Comparison of ENCODE assay signal across 21 cellular contexts in genomic region chr1:24097663-24098062, GRCh38. TPM values are rescaled to one million over a fixed set of nuclear protein-coding genes. Genes with fewer than 3 reads are reported as not detected.
A peak's percentile ranks its signal among the peaks of the same experiment; 100 is the strongest.
DNase-seq lines count a peak whose midpoint lies in the region; ATAC-seq, FAIRE-seq and TF ChIP-seq lines count a peak whose summit lies in the region.
"Had no signal": no experiment of that assay in that cellular context is flagged by ENCODE, and none has a peak within 500 bp of the region (broad histone marks: within the 10 kb centered on the region; RNA-seq: fewer than 3 reads in every experiment).

No MANE protein-coding gene starts in this region.

- H4K5ac ChIP-seq in mesendoderm (ENCODE audit: low read length) = no peak overlapping the region

- TF ChIP-seq CTCF in HEK293 (tag by site-specific recombination; IDR thresholded peaks at IDR 0.05) = no peak
- no peak for TF ChIP-seq CTCF in K562 (IDR thresholded peaks at IDR 0.05 in 2 of 3, conservative IDR thresholded peaks at IDR 0.05 in 1 of 3; ENCODE audit: insufficient read depth in 2 of 3, low read depth in 1 of 3, low read length in 3 of 3)
- no peak for TF ChIP-seq CTCF in kidney (IDR thresholded peaks at IDR 0.05; ENCODE audit: borderline replicate concordance, extremely low read depth, insufficient read depth)
- no peak for TF ChIP-seq CTCF in psoas muscle (IDR thresholded peaks at IDR 0.05)
- TF ChIP-seq CTCF in A673 (conservative IDR thresholded peaks at IDR 0.05; ENCODE audit: low read depth, low read length) = no peak

- TF ChIP-seq RAD21 in K562 (CRISPR knock-in tag; conservative IDR thresholded peaks at IDR 0.05 in 1 of 2, IDR thresholded peaks at IDR 0.05 in 1 of 2) = no peak

- CTCF ChIA-PET in HEK293 (lab: Yijun Ruan, JAX) = no interaction called here
- CTCF ChIA-PET in K562 (lab: Yijun Ruan, JAX; ENCODE audit: low intra/inter-chr PET ratio) = no interaction called here
- CTCF ChIA-PET in A673 (lab: Charles Lee) = interaction anchor here (0.6 kb wide), 1 partner anchor 228 kb away, joined by 4 read pairs; no protein-coding TSS in a partner anchor

- no peak overlapping the region for H4K8ac ChIP-seq in mesendoderm (ENCODE audit: low read depth, low read length)

- TF ChIP-seq EP300 in K562 (IDR thresholded peaks at IDR 0.05; ENCODE audit: low read length) = no peak

- H3K79me2 ChIP-seq in K562 (ENCODE audit: control insufficient read depth, insufficient read depth, low read length) (no peaks in the 10 kb centered on the region), mesendoderm (ENCODE audit: control insufficient read depth, insufficient read depth, low read length) (no peaks in the 10 kb centered on the region)

- no peak overlapping the region for H2AFZ ChIP-seq in K562 (ENCODE audit: low read depth, low read length)
- H2AFZ ChIP-seq: GM23338 had no signal

- no peak for FAIRE-seq in K562 (lab: Jason Lieb, UNC)
- FAIRE-seq in kidney (lab: Jason Lieb, UNC) = no peak
- FAIRE-seq: A204.1, D721Med, GM12892, HepG2, HTR-8/SVneo had no signal

- peaks cover 16% of the 10 kb centered on the region for H4K20me1 ChIP-seq in K562 (replicated peaks; ENCODE audit: control insufficient read depth, insufficient read depth, low read length)

- no peak for TF ChIP-seq POLR2A in K562 (conservative IDR thresholded peaks at IDR 0.05)

- H3K9me1 ChIP-seq in K562 (ENCODE audit: control insufficient read depth, insufficient read depth, low read length) = peaks cover 5% of the 10 kb centered on the region

- H3K9ac ChIP-seq in K562 (ENCODE audit: insufficient read depth in 1 of 2, low read depth in 2 of 2, low read length in 2 of 2) (no peak overlapping the region), kidney (ENCODE audit: low read length in 2 of 2) (no peak overlapping the region), mesendoderm (ENCODE audit: low read length) (no peak overlapping the region)

- H3K9me3 ChIP-seq in HEK293 (ENCODE audit: control insufficient read depth, insufficient read depth, low read depth, low read length) (no peaks in the 10 kb centered on the region), K562 (replicated peaks; ENCODE audit: control insufficient read depth, insufficient read depth, low read depth, low read length) (no peaks in the 10 kb centered on the region), kidney (ENCODE audit: control insufficient read depth in 1 of 2, low read length in 2 of 2) (no peaks in the 10 kb centered on the region), psoas muscle (no peaks in the 10 kb centered on the region), A673 (ENCODE audit: low read depth, low read length, poor library complexity, severe bottlenecking) (no peaks in the 10 kb centered on the region)

- H3K36me3 ChIP-seq in HEK293 (ENCODE audit: control insufficient read depth in 2 of 2, insufficient read depth in 1 of 2, low read length in 2 of 2) (no peaks in the 10 kb centered on the region), K562 (ENCODE audit: control insufficient read depth, insufficient read depth, low read length) (no peaks in the 10 kb centered on the region), kidney (ENCODE audit: control insufficient read depth in 1 of 2, insufficient read depth in 2 of 2, low read length in 2 of 2) (peaks cover 0 to 1% of the 10 kb centered on the region in 2 donors), psoas muscle (ENCODE audit: insufficient read depth in 1 of 2, low read depth in 1 of 2) (peaks cover 0 to 17% of the 10 kb centered on the region in 2 donors), mesendoderm (ENCODE audit: control insufficient read depth, insufficient read depth, low read length) (no peaks in the 10 kb centered on the region), A673 (ENCODE audit: insufficient read depth, low read length, poor library complexity, severe bottlenecking) (no peaks in the 10 kb centered on the region)

- no peak overlapping the region for H2AK5ac ChIP-seq in mesendoderm (ENCODE audit: low read length)

- in situ Hi-C loops in K562 (cut with MboI) = no loop called here

- ATAC-seq in K562 (no peak), psoas muscle (no peak)
- ATAC-seq: CD8-positive, alpha-beta T cell; GM23338; HepG2 had no signal

- POLR2A ChIA-PET in HEK293 (lab: Yijun Ruan, JAX) (no interaction called here), K562 (lab: Yijun Ruan, JAX) (interaction anchor here (0.5 to 0.7 kb wide), 3 partner anchors 51 to 92 kb away, joined by 3 to 5 read pairs (median 4); no protein-coding TSS in a partner anchor), A673 (lab: Charles Lee; ENCODE audit: low non-redundant PET) (no interaction called here)

- no peak overlapping the region for H2BK5ac ChIP-seq in mesendoderm (ENCODE audit: low read length)

- H3K23ac ChIP-seq in mesendoderm (ENCODE audit: low read length) = no peak overlapping the region

- intact Hi-C loops in K562 (cut with micrococcal nuclease) = no loop called here
- intact Hi-C loops in kidney (cut with DNase I) = no loop called here
- intact Hi-C loops in psoas muscle (cut with DNase I) = no loop called here
- intact Hi-C loops in A673 (cut with micrococcal nuclease; ENCODE audit: unreplicated experiment) = no loop called here

- no peak overlapping the region for H3K4me3 ChIP-seq in HEK293 (ENCODE audit: low read depth, low read length)
- no peak overlapping the region for H3K4me3 ChIP-seq in K562
- no peak overlapping the region for H3K4me3 ChIP-seq in kidney (ENCODE audit: low read length in 2 of 2)
- no peak overlapping the region for H3K4me3 ChIP-seq in psoas muscle
- H3K4me3 ChIP-seq in mesendoderm (ENCODE audit: low read length) = no peak overlapping the region
- no peak overlapping the region for H3K4me3 ChIP-seq in A673 (ENCODE audit: low read depth, low read length, poor library complexity, severe bottlenecking)
- H3K4me3 ChIP-seq: GM23338 had no signal

- H3K27me3 ChIP-seq in K562 (ENCODE audit: control insufficient read depth in 2 of 2, insufficient read depth in 2 of 2, low read length in 2 of 2) (peaks cover 47 to 96% of the 10 kb centered on the region in 2 experiments), psoas muscle (ENCODE audit: insufficient read depth in 3 of 3, low read length in 2 of 3) (no peaks in the 10 kb centered on the region), mesendoderm (ENCODE audit: insufficient read depth, low read length, poor library complexity) (no peaks in the 10 kb centered on the region), A673 (replicated peaks; ENCODE audit: insufficient read depth, low read depth, low read length, poor library complexity) (no peaks in the 10 kb centered on the region)

- H3K27ac ChIP-seq in HEK293 (ENCODE audit: extremely low read depth, low read depth, low read length) (no peak overlapping the region), K562 (ENCODE audit: extremely low read depth, low read depth, low read length) (no peak overlapping the region), kidney (ENCODE audit: low read depth in 2 of 2, low read length in 2 of 2) (no peak overlapping the region), psoas muscle (peak overlapping the region; percentile 85), mesendoderm (ENCODE audit: low read depth, low read length) (no peak overlapping the region), A673 (ENCODE audit: low read depth, low read length, poor library complexity, severe bottlenecking) (no peak overlapping the region)

- H3K4ac ChIP-seq in mesendoderm (ENCODE audit: low read depth, low read length) = no peak overlapping the region

- no peak overlapping the region for H3K18ac ChIP-seq in mesendoderm (ENCODE audit: low read length)

- H3K4me1 ChIP-seq in HEK293 (ENCODE audit: control insufficient read depth, insufficient read depth, low read length) = no peaks in the 10 kb centered on the region
- peaks cover 0 to 8% of the 10 kb centered on the region in 2 experiments; a peak in 3 of 5 replicates for H3K4me1 ChIP-seq in K562 (replicated peaks in 1 of 2; ENCODE audit: control insufficient read depth in 2 of 2, insufficient read depth in 2 of 2, low read length in 2 of 2)
- peaks cover 10 to 13% of the 10 kb centered on the region in 2 donors for H3K4me1 ChIP-seq in kidney (ENCODE audit: control insufficient read depth in 1 of 2, insufficient read depth in 1 of 2, low read depth in 1 of 2, low read length in 2 of 2)
- H3K4me1 ChIP-seq in psoas muscle = peaks cover 31% of the 10 kb centered on the region
- no peaks in the 10 kb centered on the region for H3K4me1 ChIP-seq in mesendoderm (ENCODE audit: control insufficient read depth, low read depth, low read length)
- peaks cover 4% of the 10 kb centered on the region for H3K4me1 ChIP-seq in A673 (ENCODE audit: insufficient read depth, low read length, poor library complexity, severe bottlenecking)

- H2BK120ac ChIP-seq in mesendoderm (ENCODE audit: low read depth, low read length) = no peak overlapping the region

- DNase-seq in K562 (ENCODE audit: extremely low read depth in 1 of 4, low spot score in 3 of 4) (no peak), kidney (peak; percentile 49), psoas muscle (peak in 1 of 2 donors; percentile 46), mesendoderm (no peak), A673 (ENCODE audit: low spot score) (no peak), HuH-7 (ENCODE audit: low spot score) (no peak)
- DNase-seq: CD8-positive, alpha-beta T cell; COR-L47; DMS153; DND-41; GDM1; H9 had no signal

- WGBS in K562 (ENCODE audit: insufficient coverage, low coverage, missing lambda C conversion rate) = 18% methylated on average over 11 of the region's 11 CpGs
- 84 to 91% (median 87%) methylated on average over 11 of the region's 11 CpGs for WGBS in psoas muscle, 3 donors
- WGBS in mesendoderm (ENCODE audit: extremely low coverage, insufficient coverage, low lambda C conversion rate) = no CpG with 5 or more reads among the region's 11 CpGs

- H3K79me1 ChIP-seq in mesendoderm (ENCODE audit: low read length) = no peaks in the 10 kb centered on the region

- H2BK15ac ChIP-seq in mesendoderm (replicated peaks; ENCODE audit: low read depth) = no peak overlapping the region

- no peak overlapping the region for H3K56ac ChIP-seq in mesendoderm (ENCODE audit: low read length)

- no TSS peak for BruUV-seq in K562 (replicated peaks; lab: Mats Ljungman, UMichigan)
- BruUV-seq in A673 (replicated peaks; lab: Mats Ljungman, UMichigan) = no TSS peak

- H3K4me2 ChIP-seq in K562 (ENCODE audit: insufficient read depth, low read length) (no peak overlapping the region), mesendoderm (ENCODE audit: low read length) (no peak overlapping the region)
- H3K4me2 ChIP-seq: GM23338 had no signal

RNA-seq across cellular contexts. Expression of gene MYOM3, which starts 14.3 kb away (rescaled TPM):
- 0.09 TPM in 1 of 2 replicates, not detected in the other for total RNA-seq in K562 (2011; cell fraction: chromatin; rRNA removed; ENCODE audit: low replicate concordance)
- total RNA-seq in K562 (2011; cell fraction: nucleolus; rRNA removed) = not detected in 2 replicates
- total RNA-seq in K562 (2011; cell fraction: nucleoplasm; rRNA removed) = not detected in 2 replicates
- total RNA-seq in K562 (2014; rRNA removed) (not detected in 2 replicates), K562 (2014; rRNA removed; fragmentation: Illumina TruSeq; extraction: Trizol) (not detected in 2 replicates), K562 (2015; rRNA removed; fragmentation: Illumina TruSeq; extraction: Trizol) (not detected in 2 replicates), K562 (2021) (not detected in 2 replicates), kidney (13.5 TPM), psoas muscle (100 to 1,000 TPM; 130 to 505 (median 308) TPM), A673 (2021) (not detected in 2 replicates)
- polyA plus RNA-seq in K562 (2011; rRNA removed) (0.01 TPM in 1 of 2 replicates, not detected in the other), K562 (2014; fragmentation: Illumina TruSeq; extraction: Trizol) (not detected in 2 replicates), K562 (2014; fragmentation: Nextera tagmentation; extraction: Ambion mirVana) (not detected), K562 (2014; rRNA removed) (not detected in 2 replicates), kidney (ENCODE audit: insufficient read depth, low read depth, low replicate concordance) (20.5 TPM), psoas muscle (100 to 1,000 TPM in 2 of 3 donors, 10 to 100 TPM in 1; 86.7 to 152 (median 122) TPM)
- not detected in 2 replicates for polyA plus RNA-seq in K562 (2011; cell fraction: cytosol; rRNA removed)
- polyA plus RNA-seq in K562 (2011; cell fraction: nucleus; rRNA removed) = 0.03 and 0.06 TPM in 2 replicates
- polyA plus RNA-seq in K562 (2012) = 0.06 TPM in 1 of 2 replicates, not detected in the other
- 0.11 TPM in 1 of 2 replicates, not detected in the other for polyA minus RNA-seq in K562 (2011; rRNA and poly(A)+ RNA removed)
- not detected in 2 replicates for polyA minus RNA-seq in K562 (2011; cell fraction: cytosol; rRNA and poly(A)+ RNA removed)
- polyA minus RNA-seq in K562 (2011; cell fraction: nucleus; rRNA and poly(A)+ RNA removed) = not detected in 2 replicates
- 0.07 TPM for polyA plus RNA-seq in mesendoderm (2013, experiment 1 of 2)
- polyA plus RNA-seq in mesendoderm (2013, experiment 2 of 2) = 0.06 TPM
- total RNA-seq: CD8-positive, alpha-beta T cell; GM23338 had no signal
- polyA plus RNA-seq: BJ, CD14-positive monocyte, GM23338 had no signal

RNA-seq across cellular contexts. Expression of gene IL22RA1, which starts 45.3 kb away (rescaled TPM):
- not detected in 2 replicates for total RNA-seq in K562 (2011; cell fraction: chromatin; rRNA removed; ENCODE audit: low replicate concordance)
- total RNA-seq in K562 (2011; cell fraction: nucleolus; rRNA removed) = not detected in 2 replicates
- total RNA-seq in K562 (2011; cell fraction: nucleoplasm; rRNA removed) = not detected in 2 replicates
- total RNA-seq in K562 (2014; rRNA removed) (not detected in 2 replicates), K562 (2014; rRNA removed; fragmentation: Illumina TruSeq; extraction: Trizol) (not detected in 2 replicates), K562 (2015; rRNA removed; fragmentation: Illumina TruSeq; extraction: Trizol) (not detected in 2 replicates), K562 (2021) (0.11 TPM in 1 of 2 replicates, not detected in the other), kidney (1.4 TPM), psoas muscle (under 1 TPM in 3 of 4 donors, not detected in 1; 0.08 to 0.19 (median 0.13) TPM), A673 (2021) (0.24 TPM in 2 replicates)
- polyA plus RNA-seq in K562 (2011; rRNA removed) (not detected in 2 replicates), K562 (2014; fragmentation: Illumina TruSeq; extraction: Trizol) (not detected in 2 replicates), K562 (2014; fragmentation: Nextera tagmentation; extraction: Ambion mirVana) (not detected), K562 (2014; rRNA removed) (not detected in 2 replicates), kidney (ENCODE audit: insufficient read depth, low read depth, low replicate concordance) (1.4 TPM), psoas muscle (under 1 TPM in 1 of 3 donors, not detected in 2; 0.26 TPM)
- not detected in 2 replicates for polyA plus RNA-seq in K562 (2011; cell fraction: cytosol; rRNA removed)
- polyA plus RNA-seq in K562 (2011; cell fraction: nucleus; rRNA removed) = not detected in 2 replicates
- polyA plus RNA-seq in K562 (2012) = not detected in 2 replicates
- polyA minus RNA-seq in K562 (2011; rRNA and poly(A)+ RNA removed) = not detected in 2 replicates
- not detected in 2 replicates for polyA minus RNA-seq in K562 (2011; cell fraction: cytosol; rRNA and poly(A)+ RNA removed)
- polyA minus RNA-seq in K562 (2011; cell fraction: nucleus; rRNA and poly(A)+ RNA removed) = not detected in 2 replicates
- 0.14 TPM for polyA plus RNA-seq in mesendoderm (2013, experiment 1 of 2)
- polyA plus RNA-seq in mesendoderm (2013, experiment 2 of 2) = 0.11 TPM
- total RNA-seq: CD8-positive, alpha-beta T cell had no signal
- polyA plus RNA-seq: BJ, CD14-positive monocyte had no signal

Comparison
In these comparisons a context has a peak if more than half of its experiments do, and no peak if none do; other contexts are left out.
1. RNA of gene MYOM3, which starts 14.3 kb away (total RNA-seq): 130 to 505 TPM in psoas muscle and 13.5 TPM in kidney (single experiment); 0.09 TPM in K562 and not detected in A673; every median in the first group is over 10 times any median in the second.